ENCODE assay signal across 23 cellular contexts in the genomic region with DNA sequence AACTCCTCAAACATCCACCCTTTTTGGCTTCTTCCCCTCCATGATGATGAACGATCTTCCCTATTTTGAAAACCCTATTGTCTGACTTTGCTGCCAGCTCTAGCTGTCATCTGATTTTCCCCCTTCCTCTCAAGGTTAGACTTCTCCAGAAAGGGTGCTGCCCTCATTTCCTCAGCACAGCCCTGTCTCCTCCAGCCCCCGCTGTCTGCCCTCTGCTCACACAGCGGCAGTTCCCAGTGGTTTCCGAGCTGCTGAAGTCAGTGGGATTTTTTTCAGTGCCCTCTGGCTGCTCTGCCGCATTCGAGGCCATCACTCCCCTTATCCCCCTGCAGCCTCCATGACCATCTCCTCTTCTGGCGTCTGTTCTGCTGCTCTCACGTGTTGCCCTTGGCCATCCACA. TPM values are rescaled to one million over a fixed set of nuclear protein-coding genes. Genes with fewer than 3 reads are reported as not detected.
DNase-seq lines count a peak whose midpoint lies in the region; ATAC-seq and TF ChIP-seq lines count a peak whose summit lies in the region.
"Had no signal": no experiment of that assay in that cellular context is flagged by ENCODE, and none has a peak within 500 bp of the region (broad histone marks: within the 10 kb centered on the region; RNA-seq: fewer than 3 reads in every experiment).

No MANE protein-coding gene starts in this region.

- TF ChIP-seq CTCF in activated CD8-positive, alpha-beta T cell treated with anti-CD3 and anti-CD28 coated beads for 36 hours (IDR thresholded peaks at IDR 0.05), result no peak
- no peak for TF ChIP-seq CTCF in sigmoid colon (IDR thresholded peaks at IDR 0.05)

- peak overlapping the region; percentile 26 for H3K27ac Mint-ChIP-seq in activated CD8-positive, alpha-beta T cell treated with anti-CD3 and anti-CD28 coated beads, Interleukin-2, amount 10 ng/mL, durations not matched to agents 7 days and 5 days
- H3K27ac Mint-ChIP-seq in activated CD8-positive, alpha-beta T cell treated with anti-CD3 and anti-CD28 coated beads for 36 hours, result no peak overlapping the region
- H3K27ac Mint-ChIP-seq in activated T-helper 17 cell treated with anti-CD3 and anti-CD28 coated beads, Interleukin-2, amount 50 U/mL, for 72 hours, result peak overlapping the region; percentile 3
- H3K27ac Mint-ChIP-seq: CD4-positive, alpha-beta T cell had no signal

- ATAC-seq in activated CD8-positive, alpha-beta T cell treated with anti-CD3 and anti-CD28 coated beads, Interleukin-2, amount 10 ng/mL, durations not matched to agents 7 days and 5 days, result no peak
- ATAC-seq in activated CD8-positive, alpha-beta T cell treated with anti-CD3 and anti-CD28 coated beads for 36 hours, result no peak
- no peak for ATAC-seq in activated T-helper 17 cell treated with anti-CD3 and anti-CD28 coated beads, Interleukin-2, amount 50 U/mL, for 72 hours (replicated peaks)
- peak; percentile 20 for ATAC-seq in left colon
- peak; percentile 38 for ATAC-seq in sciatic nerve
- ATAC-seq: activated T-cell treated with anti-CD3 and anti-CD28 coated beads, Interleukin-2, amount 50 U/mL, for 4 hours; gastroesophageal sphincter had no signal

- no peak for TF ChIP-seq EP300 in sigmoid colon (IDR thresholded peaks at IDR 0.05)

- intact Hi-C loops in activated CD8-positive, alpha-beta T cell treated with anti-CD3 and anti-CD28 coated beads for 36 hours (cut with micrococcal nuclease), result no loop called here
- intact Hi-C loops in left colon (cut with DNase I, micrococcal nuclease) (no loop called here), sciatic nerve (cut with DNase I) (no loop called here), sigmoid colon (cut with DNase I) (no loop called here)

- CTCF ChIA-PET in activated CD8-positive, alpha-beta T cell treated with anti-CD3 and anti-CD28 coated beads, Interleukin-2, amount 10 ng/mL, durations not matched to agents 7 days and 5 days (lab: Charles Lee), result interaction anchor here (1.0 kb wide), 1 partner anchor 30 kb away, joined by 3 read pairs; the partner anchor contains the start of gene CHRNE
- CTCF ChIA-PET in activated CD8-positive, alpha-beta T cell treated with anti-CD3 and anti-CD28 coated beads for 36 hours (lab: Charles Lee), result interaction anchor here (1.0 kb wide), 1 partner anchor 18 kb away, joined by 3 read pairs; no protein-coding TSS in a partner anchor

- H3K36me3 ChIP-seq in sigmoid colon, result no peaks in the 10 kb centered on the region
- H3K36me3 ChIP-seq: SJSA1, thoracic aorta had no signal

- H3K27me3 Mint-ChIP-seq in activated CD8-positive, alpha-beta T cell treated with anti-CD3 and anti-CD28 coated beads, Interleukin-2, amount 10 ng/mL, durations not matched to agents 7 days and 5 days (ENCODE audit: low read depth), result no peaks in the 10 kb centered on the region
- no peaks in the 10 kb centered on the region for H3K27me3 Mint-ChIP-seq in activated CD8-positive, alpha-beta T cell treated with anti-CD3 and anti-CD28 coated beads for 36 hours
- H3K27me3 Mint-ChIP-seq in activated T-helper 17 cell treated with anti-CD3 and anti-CD28 coated beads, Interleukin-2, amount 50 U/mL, for 72 hours, result no peaks in the 10 kb centered on the region
- H3K27me3 Mint-ChIP-seq: CD4-positive, alpha-beta T cell had no signal

- H3K27ac ChIP-seq in sigmoid colon, result no peak overlapping the region
- H3K27ac ChIP-seq: gastroesophageal sphincter, GM23248, SJSA1, thoracic aorta had no signal

- TF ChIP-seq POLR2A in sigmoid colon (IDR thresholded peaks at IDR 0.05), result no peak

- H3K4me3 ChIP-seq in sigmoid colon, result no peak overlapping the region
- H3K4me3 ChIP-seq: gastroesophageal sphincter, GM23248, SJSA1, thoracic aorta had no signal

- no peak overlapping the region for H3K4me3 Mint-ChIP-seq in activated CD8-positive, alpha-beta T cell treated with anti-CD3 and anti-CD28 coated beads, Interleukin-2, amount 10 ng/mL, durations not matched to agents 7 days and 5 days
- no peak overlapping the region for H3K4me3 Mint-ChIP-seq in activated CD8-positive, alpha-beta T cell treated with anti-CD3 and anti-CD28 coated beads for 36 hours
- no peak overlapping the region for H3K4me3 Mint-ChIP-seq in activated T-helper 17 cell treated with anti-CD3 and anti-CD28 coated beads, Interleukin-2, amount 50 U/mL, for 72 hours
- H3K4me3 Mint-ChIP-seq: activated T-cell treated with anti-CD3 and anti-CD28 coated beads, Interleukin-2, amount 50 U/mL, for 4 hours; CD4-positive, alpha-beta T cell had no signal

- peaks cover 2% of the 10 kb centered on the region for H3K36me3 Mint-ChIP-seq in activated CD8-positive, alpha-beta T cell treated with anti-CD3 and anti-CD28 coated beads, Interleukin-2, amount 10 ng/mL, durations not matched to agents 7 days and 5 days (ENCODE audit: low read depth)
- H3K36me3 Mint-ChIP-seq in activated CD8-positive, alpha-beta T cell treated with anti-CD3 and anti-CD28 coated beads for 36 hours (ENCODE audit: low read depth), result peaks cover 2% of the 10 kb centered on the region
- peaks cover 36% of the 10 kb centered on the region for H3K36me3 Mint-ChIP-seq in activated T-helper 17 cell treated with anti-CD3 and anti-CD28 coated beads, Interleukin-2, amount 50 U/mL, for 72 hours (ENCODE audit: low read depth)

- no peak for DNase-seq in activated CD8-positive, alpha-beta T cell treated with anti-CD3 and anti-CD28 coated beads, Interleukin-2, amount 10 ng/mL, durations not matched to agents 7 days and 5 days
- DNase-seq in activated CD8-positive, alpha-beta T cell treated with anti-CD3 and anti-CD28 coated beads for 36 hours, result no peak
- no peak for DNase-seq in left colon
- no peak for DNase-seq in sciatic nerve (ENCODE audit: low spot score)
- no peak for DNase-seq in activated CD4-positive, CD25-positive, alpha-beta regulatory T cell (lab: John Stamatoyannopoulos, UW)
- DNase-seq in sigmoid colon, result no peak
- no peak for DNase-seq in mesenteric fat pad (ENCODE audit: low spot score)
- DNase-seq: 8988T; activated CD4-positive, alpha-beta T cell treated with anti-CD3 and anti-CD28 coated beads, Interleukin-2, amount 50 U/mL, for 1 hour; activated T-cell treated with anti-CD3 and anti-CD28 coated beads, Interleukin-2, amount 50 U/mL, for 4 hours; CD4-positive, alpha-beta T cell; GM23248; islet precursor cell; NCI-H2029 treated with DMSO at 0.1 percent for 48 hours; NCI-H524 treated with DMSO at 0.1 percent for 48 hours; retina; stimulated activated CD4-positive, alpha-beta T cell treated with anti-CD3 and anti-CD28 coated beads, Interleukin-2, amount 100 ng/mL, for 24 hours had no signal

- no peaks in the 10 kb centered on the region for H3K4me1 ChIP-seq in sigmoid colon
- H3K4me1 ChIP-seq: gastroesophageal sphincter, SJSA1 had no signal

- no peaks in the 10 kb centered on the region for H3K9me3 ChIP-seq in sigmoid colon
- H3K9me3 ChIP-seq: gastroesophageal sphincter, SJSA1, thoracic aorta had no signal

- POLR2A ChIA-PET in activated CD8-positive, alpha-beta T cell treated with anti-CD3 and anti-CD28 coated beads, Interleukin-2, amount 10 ng/mL, durations not matched to agents 7 days and 5 days (lab: Charles Lee), result no interaction called here
- POLR2A ChIA-PET in activated CD8-positive, alpha-beta T cell treated with anti-CD3 and anti-CD28 coated beads for 36 hours (lab: Charles Lee), result interaction anchor here (1.2 kb wide), 1 partner anchor 169 kb away, joined by 4 read pairs; the partner anchor contains the start of gene PELP1

- no peaks in the 10 kb centered on the region for H3K4me1 Mint-ChIP-seq in activated CD8-positive, alpha-beta T cell treated with anti-CD3 and anti-CD28 coated beads, Interleukin-2, amount 10 ng/mL, durations not matched to agents 7 days and 5 days (ENCODE audit: low read depth)
- no peaks in the 10 kb centered on the region for H3K4me1 Mint-ChIP-seq in activated CD8-positive, alpha-beta T cell treated with anti-CD3 and anti-CD28 coated beads for 36 hours (ENCODE audit: low read depth)
- H3K4me1 Mint-ChIP-seq in activated T-helper 17 cell treated with anti-CD3 and anti-CD28 coated beads, Interleukin-2, amount 50 U/mL, for 72 hours, result peaks cover 5% of the 10 kb centered on the region

- H3K27me3 ChIP-seq in sigmoid colon, result no peaks in the 10 kb centered on the region
- H3K27me3 ChIP-seq: gastroesophageal sphincter, SJSA1 had no signal

- 65 to 83% methylated on average over 8 of the region's 8 CpGs for WGBS in sigmoid colon, 2 donors

- no peaks in the 10 kb centered on the region for H3K9me3 Mint-ChIP-seq in activated CD8-positive, alpha-beta T cell treated with anti-CD3 and anti-CD28 coated beads, Interleukin-2, amount 10 ng/mL, durations not matched to agents 7 days and 5 days (ENCODE audit: insufficient read depth)
- H3K9me3 Mint-ChIP-seq in activated CD8-positive, alpha-beta T cell treated with anti-CD3 and anti-CD28 coated beads for 36 hours, result no peaks in the 10 kb centered on the region
- no peaks in the 10 kb centered on the region for H3K9me3 Mint-ChIP-seq in activated T-helper 17 cell treated with anti-CD3 and anti-CD28 coated beads, Interleukin-2, amount 50 U/mL, for 72 hours
- H3K9me3 Mint-ChIP-seq: activated T-cell treated with anti-CD3 and anti-CD28 coated beads, Interleukin-2, amount 50 U/mL, for 4 hours; CD4-positive, alpha-beta T cell had no signal

RNA-seq across cellular contexts. Expression of gene C17orf107, which starts 26.6 kb away (rescaled TPM):
- 1 to 10 TPM in 1 of 2 experiments, under 1 TPM in 1; 0.97 to 1.1 TPM for total RNA-seq in activated CD8-positive, alpha-beta T cell treated with anti-CD3 and anti-CD28 coated beads, Interleukin-2, amount 10 ng/mL, durations not matched to agents 7 days and 5 days
- 1 to 10 TPM; 3.0 to 3.6 TPM for total RNA-seq in activated CD8-positive, alpha-beta T cell treated with anti-CD3 and anti-CD28 coated beads for 36 hours
- 1 to 10 TPM in 1 of 2 donors, under 1 TPM in 1; 0.67 to 3.4 TPM for total RNA-seq in activated T-helper 17 cell treated with anti-CD3 and anti-CD28 coated beads, Interleukin-2, amount 50 U/mL, for 72 hours
- 1 to 10 TPM; 1.3 to 1.8 TPM for total RNA-seq in left colon
- 2.4 TPM for total RNA-seq in sciatic nerve
- 1 to 10 TPM in 1 of 4 donors, under 1 TPM in 3; 0.68 to 2.8 (median 0.85) TPM for total RNA-seq in sigmoid colon
- polyA plus RNA-seq in sigmoid colon, result 1 to 10 TPM in 1 of 3 donors, under 1 TPM in 2; under 0.01 to 1.7 (median 0.69) TPM
- 3.0 TPM for total RNA-seq in mesenteric fat pad

RNA-seq across cellular contexts. Expression of gene CHRNE, which starts 30.1 kb away (rescaled TPM):
- total RNA-seq in activated CD8-positive, alpha-beta T cell treated with anti-CD3 and anti-CD28 coated beads, Interleukin-2, amount 10 ng/mL, durations not matched to agents 7 days and 5 days, result under 1 TPM; 0.26 to 0.45 TPM
- total RNA-seq in activated CD8-positive, alpha-beta T cell treated with anti-CD3 and anti-CD28 coated beads for 36 hours, result under 1 TPM; 0.45 to 0.78 TPM
- total RNA-seq in activated T-helper 17 cell treated with anti-CD3 and anti-CD28 coated beads, Interleukin-2, amount 50 U/mL, for 72 hours, result under 1 TPM; 0.35 to 0.69 TPM
- total RNA-seq in left colon (under 1 TPM; 0.43 to 0.81 TPM), sciatic nerve (2.3 TPM), sigmoid colon (under 1 TPM in 3 of 4 donors, not detected in 1; 0.49 to 0.55 (median 0.54) TPM), mesenteric fat pad (1.6 TPM)
- under 1 TPM in 2 of 3 donors, not detected in 1; 0.46 to 0.57 TPM for polyA plus RNA-seq in sigmoid colon
- total RNA-seq: HT1080, myocyte had no signal

RNA-seq across cellular contexts. Expression of gene MINK1, which starts 39.6 kb away (rescaled TPM):
- 10 to 100 TPM; 68.1 to 73.2 TPM for total RNA-seq in activated CD8-positive, alpha-beta T cell treated with anti-CD3 and anti-CD28 coated beads, Interleukin-2, amount 10 ng/mL, durations not matched to agents 7 days and 5 days
- total RNA-seq in activated CD8-positive, alpha-beta T cell treated with anti-CD3 and anti-CD28 coated beads for 36 hours, result 10 to 100 TPM; 50.8 to 51.5 TPM
- total RNA-seq in activated T-helper 17 cell treated with anti-CD3 and anti-CD28 coated beads, Interleukin-2, amount 50 U/mL, for 72 hours, result 100 to 1,000 TPM in 1 of 2 donors, 10 to 100 TPM in 1; 68.6 to 127 TPM
- total RNA-seq in left colon (100 to 1,000 TPM; 193 to 205 TPM), sciatic nerve (95.0 TPM), sigmoid colon (10 to 100 TPM; 17.1 to 43.8 (median 21.0) TPM), mesenteric fat pad (60.3 TPM)
- polyA plus RNA-seq in sigmoid colon, result 100 to 1,000 TPM in 1 of 3 donors, 10 to 100 TPM in 2; 45.0 to 117 (median 63.8) TPM

RNA-seq across cellular contexts. Expression of gene GP1BA, which starts 59.3 kb away (rescaled TPM):
- total RNA-seq in activated CD8-positive, alpha-beta T cell treated with anti-CD3 and anti-CD28 coated beads, Interleukin-2, amount 10 ng/mL, durations not matched to agents 7 days and 5 days, result not detected
- total RNA-seq in activated CD8-positive, alpha-beta T cell treated with anti-CD3 and anti-CD28 coated beads for 36 hours, result not detected
- total RNA-seq in activated T-helper 17 cell treated with anti-CD3 and anti-CD28 coated beads, Interleukin-2, amount 50 U/mL, for 72 hours, result under 1 TPM in 1 of 2 donors, not detected in 1; 0.11 TPM
- total RNA-seq in left colon, result not detected
- total RNA-seq in sciatic nerve, result not detected
- not detected for total RNA-seq in sigmoid colon
- 1 to 10 TPM in 1 of 3 donors, not detected in 2; 1.1 TPM for polyA plus RNA-seq in sigmoid colon
- not detected for total RNA-seq in mesenteric fat pad
- total RNA-seq: CD4-positive, alpha-beta T cell; GM23248; HT1080; myocyte; SJSA1; thoracic aorta had no signal

Comparison
In these comparisons a context has a peak if more than half of its experiments do, and no peak if none do; other contexts are left out.
1. ATAC-seq: peak in left colon (single experiment) and sciatic nerve (single experiment); none in activated CD8-positive, alpha-beta T cell treated with anti-CD3 and anti-CD28 coated beads, Interleukin-2, amount 10 ng/mL, durations not matched to agents 7 days and 5 days (single experiment), activated CD8-positive, alpha-beta T cell treated with anti-CD3 and anti-CD28 coated beads for 36 hours (single experiment) and activated T-helper 17 cell treated with anti-CD3 and anti-CD28 coated beads, Interleukin-2, amount 50 U/mL, for 72 hours (single experiment).